ENCODE assay signal across 19 cellular contexts in the genomic region with DNA sequence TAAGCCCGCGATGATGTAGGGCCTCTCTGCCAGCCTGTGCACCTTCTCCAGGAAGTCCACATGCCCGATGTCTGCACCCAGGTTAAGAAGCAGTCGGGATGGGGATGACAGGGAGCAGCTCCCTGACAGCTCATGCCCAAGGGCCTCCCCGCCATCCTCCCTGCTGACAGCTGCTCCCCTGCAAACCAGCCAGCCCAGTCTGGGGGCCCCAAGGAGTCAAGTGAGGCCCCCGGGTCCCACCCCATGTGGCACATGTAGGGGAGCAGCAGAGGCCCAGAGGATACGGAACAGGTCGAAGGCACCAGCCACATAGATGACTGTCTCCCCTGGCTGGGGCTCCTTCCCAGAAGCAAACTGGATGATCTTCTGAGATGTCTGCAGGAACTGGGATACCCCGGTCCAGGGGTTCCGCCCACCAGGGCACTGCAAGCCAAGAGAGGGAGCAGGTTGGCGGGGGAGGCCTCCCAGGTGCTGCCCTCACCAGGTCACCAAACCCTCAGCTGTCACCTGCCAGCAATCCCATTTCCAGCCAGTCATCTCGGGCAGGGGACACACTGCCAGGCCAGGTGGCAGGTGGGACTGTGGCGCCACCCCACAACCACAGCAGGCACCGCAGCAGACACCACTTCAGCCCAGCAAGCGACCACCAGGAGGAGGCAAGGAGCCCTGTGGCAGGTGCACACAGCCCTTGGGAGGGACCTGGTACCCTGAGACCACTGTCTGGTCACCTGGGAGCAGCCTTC. TPM values are rescaled to one million over a fixed set of nuclear protein-coding genes. Genes with fewer than 3 reads are reported as not detected.
A peak's percentile ranks its signal among the peaks of the same experiment; 100 is the strongest.
DNase-seq lines count a peak whose midpoint lies in the region; TF ChIP-seq lines count a peak whose summit lies in the region.
"Had no signal": no experiment of that assay in that cellular context is flagged by ENCODE, and none has a peak within 500 bp of the region (broad histone marks: within the 10 kb centered on the region; RNA-seq: fewer than 3 reads in every experiment).

No MANE protein-coding gene starts in this region.

- H3K4me3 ChIP-seq in H7 (ENCODE audit: insufficient read depth, low read depth, low read length) (no peak overlapping the region), MG63 (no peak overlapping the region)
- H3K4me3 ChIP-seq: coronary artery, testis had no signal

- no peaks in the 10 kb centered on the region for H3K36me3 Mint-ChIP-seq in neural crest cell (ENCODE audit: low read depth)
- H3K36me3 Mint-ChIP-seq: CD4-positive, CD25-positive, alpha-beta regulatory T cell had no signal

- H3K4me1 Mint-ChIP-seq in neural crest cell: peaks cover 9% of the 10 kb centered on the region

- H3K36me3 ChIP-seq in H7 (replicated peaks; ENCODE audit: control insufficient read depth, insufficient read depth, low read length) (peaks cover 2% of the 10 kb centered on the region; the same call in 1 of the 2 replicates), MG63 (peaks cover 1% of the 10 kb centered on the region)

- H3K9me3 Mint-ChIP-seq in neural crest cell: no peaks in the 10 kb centered on the region
- H3K9me3 Mint-ChIP-seq: CD4-positive, CD25-positive, alpha-beta regulatory T cell had no signal

- CTCF ChIA-PET in RWPE1 (lab: Yijun Ruan, JAX): no interaction called here

- H3K27me3 ChIP-seq in H7 (ENCODE audit: control insufficient read depth, insufficient read depth, low read length): peaks cover 10% of the 10 kb centered on the region
- H3K27me3 ChIP-seq in MG63: no peaks in the 10 kb centered on the region
- H3K27me3 ChIP-seq: testis had no signal

- POLR2A ChIA-PET in RWPE1 (lab: Yijun Ruan, JAX; ENCODE audit: low non-redundant PET): no interaction called here

- H3K4me3 Mint-ChIP-seq in neural crest cell: peak overlapping the region; percentile 44
- H3K4me3 Mint-ChIP-seq: T-helper 17 cell had no signal

- peaks cover 4% of the 10 kb centered on the region for H3K27me3 Mint-ChIP-seq in neural crest cell (ENCODE audit: low read depth)
- H3K27me3 Mint-ChIP-seq: CD4-positive, CD25-positive, alpha-beta regulatory T cell; T-helper 17 cell had no signal

- DNase-seq in DMS53 (lab: John Stamatoyannopoulos, UW) (peak; percentile 57), DMS53 treated with DMSO at 0.1 percent for 48 hours (lab: John Stamatoyannopoulos, UW; ENCODE audit: unreplicated experiment) (no peak), H7 (peak; percentile 77), RWPE1 (ENCODE audit: low spot score) (no peak), neural crest cell (ENCODE audit: low read depth, low spot score) (no peak), germinal center (ENCODE audit: low spot score) (no peak), HPDE6-E6E7 (ENCODE audit: extremely low spot score) (no peak), MG63 (no peak)
- DNase-seq: activated gamma-delta T cell; aorta; CD4-positive, CD25-positive, alpha-beta regulatory T cell; NCI-H2029; NCI-H774; stimulated activated CD4-positive, alpha-beta T cell treated with anti-CD3 and anti-CD28 coated beads, Interleukin-4, amount 100 ng/mL, for 1 hour; stimulated activated CD8-positive, alpha-beta memory T cell treated with anti-CD3 and anti-CD28 coated beads, Interleukin-4, amount 100 ng/mL, for 48 hours; T-helper 17 cell; testis had no signal

- TF ChIP-seq CTCF in RWPE1 (conservative IDR thresholded peaks at IDR 0.05; ENCODE audit: low read depth) (no peak), neural crest cell (conservative IDR thresholded peaks at IDR 0.05) (no peak)

- H3K9me3 ChIP-seq in MG63: no peaks in the 10 kb centered on the region; the same call in 1 of the 2 replicates
- H3K9me3 ChIP-seq: testis had no signal

- no peak overlapping the region for H3K27ac Mint-ChIP-seq in neural crest cell (ENCODE audit: unreplicated experiment)
- H3K27ac Mint-ChIP-seq: CD4-positive, CD25-positive, alpha-beta regulatory T cell; T-helper 17 cell had no signal

- peak overlapping the region; percentile 98 for H3K27ac ChIP-seq in RWPE1
- H3K27ac ChIP-seq: coronary artery, epithelial cell of prostate, testis had no signal

RNA-seq across cellular contexts. Expression of gene PCYT2, which starts 4.6 kb away (rescaled TPM):
- 21.0 and 37.0 TPM in 2 replicates for total RNA-seq in H7 (2014; rRNA removed; shearing (Covaris generic))
- total RNA-seq in neural crest cell: 86.2 and 92.4 TPM in 2 replicates
- total RNA-seq in MG63 (2014; rRNA removed; shearing (Covaris generic); ENCODE audit: low replicate concordance): 24.6 and 47.0 TPM in 2 replicates

RNA-seq across cellular contexts. Expression of gene NPB, which starts 4.6 kb away (rescaled TPM):
- 0.85 and 0.94 TPM in 2 replicates for total RNA-seq in H7 (2014; rRNA removed; shearing (Covaris generic))
- total RNA-seq in neural crest cell: 0.93 and 1.1 TPM in 2 replicates
- 1.3 and 2.5 TPM in 2 replicates for total RNA-seq in MG63 (2014; rRNA removed; shearing (Covaris generic); ENCODE audit: low replicate concordance)
- total RNA-seq: CD4-positive, CD25-positive, alpha-beta regulatory T cell; T-helper 17 cell had no signal

RNA-seq across cellular contexts. Expression of gene SIRT7, which starts 11.3 kb away (rescaled TPM):
- total RNA-seq in H7 (2014; rRNA removed; shearing (Covaris generic)): 19.0 and 21.4 TPM in 2 replicates
- 25.5 and 26.2 TPM in 2 replicates for total RNA-seq in neural crest cell
- total RNA-seq in MG63 (2014; rRNA removed; shearing (Covaris generic); ENCODE audit: low replicate concordance): 22.1 and 25.9 TPM in 2 replicates

RNA-seq across cellular contexts. Expression of gene ANAPC11, which starts 15.1 kb away (rescaled TPM):
- 269 and 274 TPM in 2 replicates for total RNA-seq in H7 (2014; rRNA removed; shearing (Covaris generic))
- total RNA-seq in neural crest cell: 199 and 200 TPM in 2 replicates
- total RNA-seq in MG63 (2014; rRNA removed; shearing (Covaris generic); ENCODE audit: low replicate concordance): 161 and 303 TPM in 2 replicates

RNA-seq across cellular contexts. Expression of gene ALYREF, which starts 15.3 kb away (rescaled TPM):
- total RNA-seq in H7 (2014; rRNA removed; shearing (Covaris generic)): 195 and 271 TPM in 2 replicates
- total RNA-seq in neural crest cell: 216 and 217 TPM in 2 replicates
- total RNA-seq in MG63 (2014; rRNA removed; shearing (Covaris generic); ENCODE audit: low replicate concordance): 313 and 425 TPM in 2 replicates

Comparison
In these comparisons a context has a peak if more than half of its experiments do, and no peak if none do; other contexts are left out.
1. DNase-seq: peak in DMS53 (single experiment) and H7 (single experiment); none in DMS53 treated with DMSO at 0.1 percent for 48 hours (single experiment), RWPE1 (single experiment), neural crest cell (single experiment), germinal center (single experiment), HPDE6-E6E7 (single experiment) and MG63 (single experiment).